In the genomic region with DNA sequence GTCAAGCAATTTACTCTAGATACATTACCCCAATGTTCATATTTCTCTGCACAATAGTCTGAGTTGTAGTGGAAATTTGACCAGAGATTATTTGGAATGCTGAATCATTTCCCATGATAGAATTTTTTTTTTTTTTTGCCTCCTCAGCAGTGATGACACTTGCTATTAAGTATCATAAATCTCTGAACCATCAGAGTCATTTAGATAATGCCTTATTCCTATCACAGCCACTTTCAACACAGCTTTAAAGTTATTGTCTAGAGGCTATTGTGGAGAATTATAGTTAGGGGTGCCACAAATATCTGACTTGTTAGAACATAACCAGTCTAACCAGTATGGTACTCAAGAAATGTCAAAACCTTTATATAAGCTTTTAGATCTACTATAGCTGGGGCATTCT, we compare ENCODE assay signal across 28 cellular contexts.
DNase-seq lines count a peak whose midpoint lies in the region; ATAC-seq lines count a peak whose summit lies in the region.
"Had no signal": no experiment of that assay in that cellular context is flagged by ENCODE, and none has a peak within 500 bp of the region (broad histone marks: within the 10 kb centered on the region; RNA-seq: fewer than 3 reads in every experiment).

No MANE protein-coding gene starts in this region.

- no peaks in the 10 kb centered on the region for H3K9me3 ChIP-seq in neuronal stem cell (replicated peaks in 1 of 2; ENCODE audit: control insufficient read depth in 2 of 2, insufficient read depth in 1 of 2, low read depth in 1 of 2, low read length in 2 of 2)
- H3K9me3 ChIP-seq: adrenal gland, Caco-2, esophagus squamous epithelium, Peyer's patch, right lobe of liver, upper lobe of right lung had no signal

- DNase-seq in LHCN-M2 (ENCODE audit: low read depth) (peak; percentile 14), dermis microvascular lymphatic vessel endothelial cell (ENCODE audit: low read depth in 2 of 2) (peak; percentile 41 to 46), iris pigment epithelial cell (ENCODE audit: low read depth) (peak; percentile 8), neuronal stem cell (ENCODE audit: low spot score) (no peak)
- DNase-seq: activated CD4-positive, CD25-positive, alpha-beta regulatory T cell; activated naive CD4-positive, alpha-beta T cell treated with anti-CD3 and anti-CD28 coated beads for 36 hours; adrenal gland; brain microvascular endothelial cell; Caco-2; DMS79 treated with DMSO at 0.1 percent for 48 hours; effector memory CD8-positive, alpha-beta T cell; esophagus squamous epithelium; H7; head of caudate nucleus; NCI-H1092; NCI-H187; Peyer's patch; right lobe of liver; stimulated activated CD4-positive, alpha-beta T cell treated with anti-CD3 and anti-CD28 coated beads, Interleukin-4, amount 100 ng/mL, for 24 hours; T-helper 1 cell; upper lobe of right lung had no signal

- ATAC-seq in GM19463 (IDR thresholded peaks at IDR 0.05; ENCODE audit: unreplicated experiment), result no peak
- no peak for ATAC-seq in GM18511 (IDR thresholded peaks at IDR 0.05; ENCODE audit: unreplicated experiment)
- no peak for ATAC-seq in GM19035 (IDR thresholded peaks at IDR 0.05; ENCODE audit: unreplicated experiment)
- ATAC-seq: effector memory CD8-positive, alpha-beta T cell; GM12878; right lobe of liver; stimulated activated effector memory CD8-positive, alpha-beta T cell treated with anti-CD3 and anti-CD28 coated beads, Interleukin-12 subunit alpha, Interleukin-12 subunit beta, amount 100 ng/mL, for 72 hours; upper lobe of right lung had no signal

- no peak overlapping the region for H3K4ac ChIP-seq in neuronal stem cell (ENCODE audit: low read length)

- H2AK5ac ChIP-seq in neuronal stem cell (ENCODE audit: low read depth, low read length), result no peak overlapping the region

- no peak overlapping the region for H4K91ac ChIP-seq in neuronal stem cell (ENCODE audit: low read depth, low read length, poor library complexity)

- H3K4me2 ChIP-seq in neuronal stem cell (ENCODE audit: insufficient read depth, low read length, poor library complexity, severe bottlenecking), result no peak overlapping the region

- H3K4me1 ChIP-seq in neuronal stem cell (ENCODE audit: control insufficient read depth in 2 of 2, insufficient read depth in 1 of 2, low read depth in 1 of 2, low read length in 2 of 2), result no peaks in the 10 kb centered on the region
- H3K4me1 ChIP-seq: adrenal gland, Caco-2, Peyer's patch, right lobe of liver, upper lobe of right lung had no signal

- H2BK5ac ChIP-seq in neuronal stem cell (ENCODE audit: low read length), result no peak overlapping the region

- no peak overlapping the region for H3K4me3 ChIP-seq in neuronal stem cell (ENCODE audit: low read length in 2 of 2)
- H3K4me3 ChIP-seq: adrenal gland, esophagus squamous epithelium, GM12878, lung, Peyer's patch, right lobe of liver, upper lobe of right lung had no signal

- no peaks in the 10 kb centered on the region for H3K27me3 ChIP-seq in neuronal stem cell (ENCODE audit: control insufficient read depth in 3 of 3, insufficient read depth in 3 of 3, low read depth in 1 of 3, low read length in 3 of 3)
- H3K27me3 ChIP-seq: adrenal gland, brain microvascular endothelial cell, esophagus squamous epithelium, Peyer's patch, right lobe of liver, upper lobe of right lung had no signal

- no peak overlapping the region for H3K9ac ChIP-seq in neuronal stem cell (ENCODE audit: low read depth, low read length, poor library complexity)

- H3K79me1 ChIP-seq in neuronal stem cell (ENCODE audit: low read depth, low read length), result peaks cover 2% of the 10 kb centered on the region

- no peak overlapping the region for H3K14ac ChIP-seq in neuronal stem cell (ENCODE audit: low read length)

- no peak overlapping the region for H2BK120ac ChIP-seq in neuronal stem cell (ENCODE audit: low read depth, low read length)

- no peak overlapping the region for H3K23ac ChIP-seq in neuronal stem cell (ENCODE audit: low read depth, low read length, poor library complexity)

- H3K18ac ChIP-seq in neuronal stem cell (ENCODE audit: low read length), result no peak overlapping the region

- H2BK12ac ChIP-seq in neuronal stem cell (ENCODE audit: low read length), result no peak overlapping the region

- H2BK15ac ChIP-seq in neuronal stem cell (ENCODE audit: low read length), result no peak overlapping the region

- peaks cover 0 to 40% of the 10 kb centered on the region in 2 donors for H3K36me3 ChIP-seq in neuronal stem cell (replicated peaks in 1 of 2; ENCODE audit: control insufficient read depth in 2 of 2, insufficient read depth in 2 of 2, low read length in 2 of 2)
- H3K36me3 ChIP-seq: adrenal gland, brain microvascular endothelial cell, Peyer's patch, right lobe of liver had no signal

- H3K27ac ChIP-seq in neuronal stem cell (replicated peaks; ENCODE audit: low read length), result no peak overlapping the region
- H3K27ac ChIP-seq: adrenal gland, brain microvascular endothelial cell, C4-2B, esophagus squamous epithelium, Peyer's patch, right lobe of liver, upper lobe of right lung had no signal

- no peak overlapping the region for H2AFZ ChIP-seq in neuronal stem cell (ENCODE audit: low read length)

- H4K8ac ChIP-seq in neuronal stem cell (ENCODE audit: low read depth, low read length), result no peak overlapping the region
